ENCODE assay signal across 9 cellular contexts in genomic region chr15:95557226-95558046, GRCh38.
DNase-seq lines count a peak whose midpoint lies in the region; ATAC-seq and TF ChIP-seq lines count a peak whose summit lies in the region.
"Had no signal": no experiment of that assay in that cellular context is flagged by ENCODE, and none has a peak within 500 bp of the region (broad histone marks: within the 10 kb centered on the region; RNA-seq: fewer than 3 reads in every experiment).

No MANE protein-coding gene starts in this region.

- no peaks in the 10 kb centered on the region for H3K27me3 ChIP-seq in PC-3 (ENCODE audit: low read length)
- H3K27me3 ChIP-seq in psoas muscle (ENCODE audit: insufficient read depth in 3 of 3, low read length in 2 of 3) = peaks cover 0 to 3% (median 0%) of the 10 kb centered on the region in 3 donors

- CTCF ChIA-PET in PC-3 (lab: Charles Lee) = no interaction called here
- CTCF ChIA-PET in activated CD4-positive, alpha-beta memory T cell treated with anti-CD3 and anti-CD28 coated beads, Interleukin-2, amount 10 ng/mL, durations not matched to agents 7 days and 5 days (lab: Charles Lee) = no interaction called here

- peak overlapping the region; percentile 98 for H3K27ac ChIP-seq in PC-3 (ENCODE audit: low read length)
- peak overlapping the region; percentile 36 for H3K27ac ChIP-seq in psoas muscle

- H3K4me1 Mint-ChIP-seq in activated CD4-positive, alpha-beta memory T cell treated with anti-CD3 and anti-CD28 coated beads, Interleukin-2, amount 10 ng/mL, durations not matched to agents 7 days and 5 days = no peaks in the 10 kb centered on the region

- H3K4me3 ChIP-seq in PC-3 (ENCODE audit: low read length) (peak overlapping the region; percentile 19; the same call in 1 of the 2 replicates), psoas muscle (no peak overlapping the region)

- POLR2A ChIA-PET in PC-3 (lab: Charles Lee; ENCODE audit: unreplicated experiment) = interaction anchor here (0.6 kb wide), 1 partner anchor 66 kb away, joined by 5 read pairs; no protein-coding TSS in a partner anchor
- POLR2A ChIA-PET in activated CD4-positive, alpha-beta memory T cell treated with anti-CD3 and anti-CD28 coated beads, Interleukin-2, amount 10 ng/mL, durations not matched to agents 7 days and 5 days (lab: Charles Lee) = no interaction called here

- intact Hi-C loops in PC-3 (cut with micrococcal nuclease) = loop anchor here (2.0 to 10.0 kb wide), 6 partner anchors 155 to 1690 kb away; no protein-coding TSS in a partner anchor
- intact Hi-C loops in psoas muscle (cut with DNase I) = no loop called here

- no peaks in the 10 kb centered on the region for H4K20me1 ChIP-seq in PC-3 (ENCODE audit: low read length)

- H3K36me3 Mint-ChIP-seq in activated CD4-positive, alpha-beta memory T cell treated with anti-CD3 and anti-CD28 coated beads, Interleukin-2, amount 10 ng/mL, durations not matched to agents 7 days and 5 days (ENCODE audit: low read depth) = no peaks in the 10 kb centered on the region

- TF ChIP-seq CTCF in PC-3 (conservative IDR thresholded peaks at IDR 0.05; ENCODE audit: low read depth, low read length) = no peak
- no peak for TF ChIP-seq CTCF in psoas muscle (IDR thresholded peaks at IDR 0.05)

- peak overlapping the region; percentile 85 for H3K9ac ChIP-seq in PC-3 (ENCODE audit: low read length)

- no peak overlapping the region for H3K4me3 Mint-ChIP-seq in activated CD4-positive, alpha-beta memory T cell treated with anti-CD3 and anti-CD28 coated beads, Interleukin-2, amount 10 ng/mL, durations not matched to agents 7 days and 5 days

- peak overlapping the region; percentile 8; the same call in 1 of the 2 replicates for H2AFZ ChIP-seq in PC-3 (ENCODE audit: low read length)

- WGBS in psoas muscle, 3 donors = 60 to 64% (median 63%) methylated on average over 17 of the region's 17 CpGs

- H3K4me2 ChIP-seq in PC-3 (ENCODE audit: low read length) = peak overlapping the region; percentile 64

- H3K36me3 ChIP-seq in PC-3 (ENCODE audit: low read depth, low read length) (no peaks in the 10 kb centered on the region), psoas muscle (ENCODE audit: insufficient read depth in 1 of 2, low read depth in 1 of 2) (no peaks in the 10 kb centered on the region)

- BruUV-seq in PC-3 (replicated peaks; lab: Mats Ljungman, UMichigan) = no TSS peak

- no peaks in the 10 kb centered on the region for H3F3A ChIP-seq in PC-3 (ENCODE audit: low read length, unreplicated experiment)

- H3K9me3 ChIP-seq in PC-3 (ENCODE audit: low read length) = no peaks in the 10 kb centered on the region
- no peaks in the 10 kb centered on the region for H3K9me3 ChIP-seq in psoas muscle

- ATAC-seq in PC-3 (peak; percentile 71), esophagus mucosa (peak; percentile 98), psoas muscle (peak in 2 of 4 donors; percentile 63 to 74)

- no peaks in the 10 kb centered on the region for H3K79me2 ChIP-seq in PC-3 (ENCODE audit: low read length)

- H3K27me3 Mint-ChIP-seq in activated CD4-positive, alpha-beta memory T cell treated with anti-CD3 and anti-CD28 coated beads, Interleukin-2, amount 10 ng/mL, durations not matched to agents 7 days and 5 days = no peaks in the 10 kb centered on the region

- H3K27ac Mint-ChIP-seq in activated CD4-positive, alpha-beta memory T cell treated with anti-CD3 and anti-CD28 coated beads, Interleukin-2, amount 10 ng/mL, durations not matched to agents 7 days and 5 days = no peak overlapping the region

- H3K4me1 ChIP-seq in PC-3 (ENCODE audit: insufficient read depth, low read length) (peaks cover 31% of the 10 kb centered on the region), psoas muscle (peaks cover 8% of the 10 kb centered on the region)

- peak; percentile 9 for DNase-seq in DMS153 (lab: John Stamatoyannopoulos, UW)
- DNase-seq in DMS153 treated with DMSO at 0.1 percent for 48 hours (lab: John Stamatoyannopoulos, UW; ENCODE audit: unreplicated experiment) = no peak
- peak; percentile 92 for DNase-seq in PC-3
- DNase-seq in psoas muscle = no peak
- no peak for DNase-seq in stimulated activated CD8-positive, alpha-beta memory T cell treated with anti-CD3 and anti-CD28 coated beads, Interleukin-4, amount 100 ng/mL, for 48 hours
- no peak for DNase-seq in activated CD4-positive, alpha-beta memory T cell treated with anti-CD3 and anti-CD28 coated beads, Interleukin-2, amount 10 ng/mL, durations not matched to agents 7 days and 5 days
- no peak for DNase-seq in cerebellum (ENCODE audit: low spot score)
- DNase-seq: 8988T had no signal

- H3K9me2 ChIP-seq in PC-3 (replicated peaks; ENCODE audit: low read length) = no peaks in the 10 kb centered on the region

- peaks cover 2% of the 10 kb centered on the region for H3K9me3 Mint-ChIP-seq in activated CD4-positive, alpha-beta memory T cell treated with anti-CD3 and anti-CD28 coated beads, Interleukin-2, amount 10 ng/mL, durations not matched to agents 7 days and 5 days

Comparison
In these comparisons a context has a peak if more than half of its experiments do, and no peak if none do; other contexts are left out.
1. DNase-seq: peak in DMS153 (single experiment) and PC-3 (single experiment); none in DMS153 treated with DMSO at 0.1 percent for 48 hours (single experiment), psoas muscle (0 of 2), stimulated activated CD8-positive, alpha-beta memory T cell treated with anti-CD3 and anti-CD28 coated beads, Interleukin-4, amount 100 ng/mL, for 48 hours (single experiment), activated CD4-positive, alpha-beta memory T cell treated with anti-CD3 and anti-CD28 coated beads, Interleukin-2, amount 10 ng/mL, durations not matched to agents 7 days and 5 days (single experiment) and cerebellum (single experiment).